3 cellular contexts compared by ENCODE assay signal in genomic region chr10:130207205-130207604, GRCh38.
A peak's percentile ranks its signal among the peaks of the same experiment; 100 is the strongest.
TF ChIP-seq lines count a peak whose summit lies in the region.

No MANE protein-coding gene starts in this region.

TF ChIP-seq in HepG2, 621 proteins besides CTCF, POLR2A, EP300 and RAD21:
- TF ChIP-seq NONO (IDR thresholded peaks at IDR 0.05) (0 out of 2 replicates have a peak, but pooled peaks have one; percentile 80), NONO (CRISPR knock-in tag; conservative IDR thresholded peaks at IDR 0.05) (no peak), LCORL (IDR thresholded peaks at IDR 0.05) (peak; percentile 35; the same call in 1 of the 2 replicates), LCORL (CRISPR knock-in tag; IDR thresholded peaks at IDR 0.05) (no peak), MBNL3 (CRISPR knock-in tag; conservative IDR thresholded peaks at IDR 0.05) (no peak), IKZF1 (IDR thresholded peaks at IDR 0.05) (peak; percentile 63; the same call in 1 of the 2 replicates)

TF ChIP-seq in K562, 482 proteins besides CTCF, POLR2A, EP300 and RAD21:
- TF ChIP-seq ZBTB43 (CRISPR knock-in tag; IDR thresholded peaks at IDR 0.05) (peak; percentile 89; the same call in 1 of the 2 replicates), NR2C1 (IDR thresholded peaks at IDR 0.05) (no peak), NR2C1 (tag; IDR thresholded peaks at IDR 0.05) (no peak)
TF ChIP-seq in K562: peak in this region for 1.

TF ChIP-seq in H1, 55 proteins besides CTCF, POLR2A, EP300 and RAD21:
- TF ChIP-seq BRCA1 (IDR thresholded peaks at IDR 0.05; ENCODE audit: low read depth, low read length) (no peak), PHF8 (conservative IDR thresholded peaks at IDR 0.05; ENCODE audit: low read depth, low read length) (no peak), YY1 (IDR thresholded peaks at IDR 0.05; ENCODE audit: low read depth, low read length) (no peak), CEBPB (IDR thresholded peaks at IDR 0.05; ENCODE audit: low read depth, low read length) (no peak), SIN3A (conservative IDR thresholded peaks at IDR 0.05 in 1 of 2, IDR thresholded peaks at IDR 0.05 in 1 of 2; ENCODE audit: low read depth in 1 of 2, low read length in 2 of 2) (no peak), POLR2AphosphoS5 (IDR thresholded peaks at IDR 0.05; ENCODE audit: low read depth, low read length) (no peak), ATF2 (IDR thresholded peaks at IDR 0.05; ENCODE audit: low read length) (no peak), CBX5 (IDR thresholded peaks at IDR 0.05; ENCODE audit: low read depth, low read length) (no peak), BACH1 (IDR thresholded peaks at IDR 0.05; ENCODE audit: low read length) (no peak), MAX (IDR thresholded peaks at IDR 0.05) (no peak), GTF2F1 (IDR thresholded peaks at IDR 0.05; ENCODE audit: borderline replicate concordance, low read depth, low read length) (no peak), RXRA (IDR thresholded peaks at IDR 0.05; ENCODE audit: insufficient read depth, low read depth, low read length) (no peak), JUN (IDR thresholded peaks at IDR 0.05; ENCODE audit: low read depth, low read length) (no peak), NANOG (IDR thresholded peaks at IDR 0.05; ENCODE audit: insufficient read depth, low read depth, low read length, poor library complexity, severe bottlenecking) (no peak), CBX8 (IDR thresholded peaks at IDR 0.05; ENCODE audit: borderline replicate concordance, low read depth, low read length) (no peak), USF2 (IDR thresholded peaks at IDR 0.05; ENCODE audit: low read length) (no peak), TCF12 (IDR thresholded peaks at IDR 0.05; ENCODE audit: low read depth, low read length) (no peak), SAP30 (IDR thresholded peaks at IDR 0.05; ENCODE audit: insufficient read depth, insufficient replicate concordance, low read length) (no peak), EGR1 (IDR thresholded peaks at IDR 0.05; ENCODE audit: borderline replicate concordance, low read depth, low read length) (no peak)
